ENCODE assay signal across 23 cellular contexts in the genomic region with DNA sequence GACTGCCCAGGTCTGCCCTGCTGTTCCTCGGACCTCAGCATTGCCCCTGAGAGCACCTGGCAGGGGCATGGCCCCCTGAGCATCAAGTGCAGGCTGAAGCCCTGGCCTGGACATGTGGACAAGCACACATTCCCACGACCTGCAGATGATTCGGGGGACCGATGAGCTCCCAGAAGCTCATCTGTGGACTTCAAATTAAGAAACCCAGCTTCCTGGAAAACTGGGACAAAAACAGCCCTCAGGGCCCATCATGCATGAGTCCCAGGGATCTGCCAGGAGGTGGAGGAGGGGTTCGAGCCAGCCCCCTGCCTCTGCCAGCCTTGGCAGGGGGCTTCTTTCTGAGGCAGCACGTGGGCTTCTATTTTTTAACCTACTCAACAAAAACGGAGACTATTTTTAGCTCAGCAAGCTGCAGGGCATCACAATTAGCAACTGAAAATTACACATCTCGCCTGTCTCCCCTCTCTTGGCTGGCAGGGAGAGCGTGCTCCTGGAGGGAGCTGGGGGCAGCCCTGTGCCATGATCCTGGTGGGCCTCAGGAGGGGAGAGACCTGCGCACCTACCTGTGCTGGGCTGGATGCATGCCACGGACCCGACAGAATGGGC. TPM values are rescaled to one million over a fixed set of nuclear protein-coding genes. Genes with fewer than 3 reads are reported as not detected.
A peak's percentile ranks its signal among the peaks of the same experiment; 100 is the strongest.
DNase-seq lines count a peak whose midpoint lies in the region; ATAC-seq and TF ChIP-seq lines count a peak whose summit lies in the region.
"Had no signal": no experiment of that assay in that cellular context is flagged by ENCODE, and none has a peak within 500 bp of the region (broad histone marks: within the 10 kb centered on the region; RNA-seq: fewer than 3 reads in every experiment).

No MANE protein-coding gene starts in this region.

- H3K27ac ChIP-seq in angular gyrus (ENCODE audit: low read depth, low read length) (peak overlapping the region; percentile 71), tibial nerve (peak overlapping the region in 3 of 4 donors; percentile 19 to 97 (median 90)), suprapubic skin (no peak overlapping the region)
- H3K27ac ChIP-seq: GM23248, uterus had no signal

- DNase-seq in Right ventricle myocardium inferior (ENCODE audit: missing footprints) (peak; percentile 23), left ventricle myocardium superior (no peak), globus pallidus (ENCODE audit: low spot score) (peak; percentile 42), tibial nerve (ENCODE audit: low spot score in 2 of 2) (no peak), suprapubic skin (ENCODE audit: low spot score in 2 of 2) (no peak), KG1 (lab: John Stamatoyannopoulos, UW) (no peak)
- no peak for DNase-seq in stimulated activated CD4-positive, alpha-beta T cell treated with anti-CD3 and anti-CD28 coated beads, Interleukin-2, amount 100 ng/mL, for 48 hours
- DNase-seq: activated CD4-positive, alpha-beta T cell treated with anti-CD3 and anti-CD28 coated beads for 36 hours; activated T-cell treated with anti-CD3 and anti-CD28 coated beads for 4 hours; amniotic stem cell; CD4-positive, alpha-beta memory T cell; cortex of kidney; DND-41; effector memory CD8-positive, alpha-beta T cell; NCI-H1048; NCI-H187; NCI-H2171; NCI-H524 treated with DMSO at 0.1 percent for 48 hours; uterus had no signal

- TF ChIP-seq POLR2A in tibial nerve (IDR thresholded peaks at IDR 0.05) (no peak), suprapubic skin (IDR thresholded peaks at IDR 0.05) (no peak)

- H3K27me3 ChIP-seq in tibial nerve (no peaks in the 10 kb centered on the region), suprapubic skin (peaks cover 29% of the 10 kb centered on the region)
- H3K27me3 ChIP-seq: uterus had no signal

- TF ChIP-seq EP300 in tibial nerve (IDR thresholded peaks at IDR 0.05), result no peak
- no peak for TF ChIP-seq EP300 in suprapubic skin (IDR thresholded peaks at IDR 0.05)

- no peak for TF ChIP-seq CTCF in tibial nerve (IDR thresholded peaks at IDR 0.05)
- TF ChIP-seq CTCF in suprapubic skin (IDR thresholded peaks at IDR 0.05), result no peak

- H3K4me1 ChIP-seq in tibial nerve (peaks cover 0 to 51% (median 21%) of the 10 kb centered on the region in 4 donors), suprapubic skin (no peaks in the 10 kb centered on the region)
- H3K4me1 ChIP-seq: uterus had no signal

- H3K4me3 ChIP-seq in tibial nerve, result no peak overlapping the region
- no peak overlapping the region for H3K4me3 ChIP-seq in suprapubic skin
- H3K4me3 ChIP-seq: GM23248, uterus had no signal

- ATAC-seq in Right ventricle myocardium inferior (no peak), left ventricle myocardium superior (no peak)
- ATAC-seq: activated CD4-positive, alpha-beta T cell treated with anti-CD3 and anti-CD28 coated beads for 36 hours; effector memory CD8-positive, alpha-beta T cell; stimulated activated memory B cell treated with anti-CD40 and anti-IgM and Interleukin-4, amounts not matched to agents 10 μg/mL and 1 μg/mL and 100 μg/mL, for 72 hours had no signal

- H3K36me3 ChIP-seq in tibial nerve (no peaks in the 10 kb centered on the region), suprapubic skin (no peaks in the 10 kb centered on the region)
- H3K36me3 ChIP-seq: uterus had no signal

- 65 to 67% methylated on average over 12 of the region's 12 CpGs for WGBS in tibial nerve, 2 donors
- 52% methylated on average over 5 of the region's 12 CpGs for WGBS in suprapubic skin

- intact Hi-C loops in Right ventricle myocardium inferior (cut with DNase I) (no loop called here), left ventricle myocardium superior (cut with micrococcal nuclease) (no loop called here)

- no peaks in the 10 kb centered on the region for H3K9me3 ChIP-seq in tibial nerve
- H3K9me3 ChIP-seq in suprapubic skin, result no peaks in the 10 kb centered on the region
- H3K9me3 ChIP-seq: uterus had no signal

RNA-seq across cellular contexts. Expression of a gene that starts 51.8 kb away (rescaled TPM):
- 1.4 TPM for total RNA-seq in Right ventricle myocardium inferior
- 2.7 TPM for total RNA-seq in left ventricle myocardium superior
- total RNA-seq in tibial nerve, result 10 to 100 TPM in 3 of 4 donors, 1 to 10 TPM in 1; 7.5 to 39.0 (median 13.1) TPM
- total RNA-seq in suprapubic skin, result 1 to 10 TPM in 1 of 4 donors, under 1 TPM in 3; 0.59 to 2.6 (median 0.79) TPM
- total RNA-seq: PC-3 had no signal

Comparison
In these comparisons a context has a peak if more than half of its experiments do, and no peak if none do; other contexts are left out.
1. DNase-seq: peak in Right ventricle myocardium inferior (single experiment) and globus pallidus (single experiment); none in left ventricle myocardium superior (single experiment), tibial nerve (0 of 2), stimulated activated CD4-positive, alpha-beta T cell treated with anti-CD3 and anti-CD28 coated beads, Interleukin-2, amount 100 ng/mL, for 48 hours (0 of 2), suprapubic skin (0 of 2) and KG1 (single experiment).